1 cellular context compared by ENCODE assay signal in the genomic region with DNA sequence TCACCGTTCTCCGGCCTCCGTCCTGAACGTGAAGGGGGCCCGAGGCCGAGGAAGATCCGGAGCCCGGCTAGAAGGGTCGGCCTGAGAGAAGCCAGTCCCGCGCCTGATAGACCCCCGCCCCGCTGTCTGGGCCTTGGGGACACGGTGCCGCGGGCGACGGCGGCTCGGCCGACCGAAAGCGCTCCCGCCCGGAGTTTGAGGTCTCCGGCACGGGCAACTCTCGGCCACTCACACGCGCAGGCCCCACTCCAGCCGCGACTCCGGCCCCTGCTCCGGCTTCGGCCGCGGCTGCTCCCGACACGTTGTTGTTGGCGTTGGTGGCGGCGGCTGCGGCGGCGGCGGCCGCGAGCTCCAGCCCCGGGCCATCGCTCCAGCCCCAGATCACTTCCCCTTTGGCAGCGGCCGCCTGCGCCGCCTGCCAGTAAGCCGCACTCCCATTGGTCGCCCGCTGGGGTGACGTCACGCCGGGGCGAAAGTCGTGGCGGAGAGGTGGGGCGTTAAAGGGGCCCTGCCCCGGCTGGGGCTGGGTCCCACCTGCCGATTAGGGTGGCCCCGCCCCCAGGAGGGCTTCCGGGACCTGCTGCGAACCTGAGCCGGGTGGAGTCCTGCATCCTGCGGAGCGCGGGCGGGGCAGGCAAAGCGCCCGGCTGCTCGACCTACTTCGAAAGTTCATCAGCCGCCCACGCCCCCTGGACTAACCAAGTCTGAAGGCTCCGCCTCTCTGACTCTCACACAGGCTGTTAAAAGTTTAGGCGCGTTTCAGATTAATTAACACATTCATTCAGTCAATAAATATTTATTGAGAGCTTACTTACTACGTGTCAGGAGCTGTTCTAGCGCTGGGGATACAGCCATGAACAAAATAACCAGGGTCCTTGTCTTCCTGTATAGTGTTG.
TF ChIP-seq lines count a peak whose summit lies in the region.

A gene with protein sequence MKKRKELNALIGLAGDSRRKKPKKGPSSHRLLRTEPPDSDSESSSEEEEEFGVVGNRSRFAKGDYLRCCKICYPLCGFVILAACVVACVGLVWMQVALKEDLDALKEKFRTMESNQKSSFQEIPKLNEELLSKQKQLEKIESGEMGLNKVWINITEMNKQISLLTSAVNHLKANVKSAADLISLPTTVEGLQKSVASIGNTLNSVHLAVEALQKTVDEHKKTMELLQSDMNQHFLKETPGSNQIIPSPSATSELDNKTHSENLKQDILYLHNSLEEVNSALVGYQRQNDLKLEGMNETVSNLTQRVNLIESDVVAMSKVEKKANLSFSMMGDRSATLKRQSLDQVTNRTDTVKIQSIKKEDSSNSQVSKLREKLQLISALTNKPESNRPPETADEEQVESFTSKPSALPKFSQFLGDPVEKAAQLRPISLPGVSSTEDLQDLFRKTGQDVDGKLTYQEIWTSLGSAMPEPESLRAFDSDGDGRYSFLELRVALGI (minus strand): TSS at position 388 of the 896 bp plus-strand sequence. CDS start 1,027 bp downstream, outside the sequence.

TF ChIP-seq in GM12878, 131 proteins besides CTCF, POLR2A, EP300 and RAD21 (continued from another document and continues in another):
- TF ChIP-seq, protein P1, sequence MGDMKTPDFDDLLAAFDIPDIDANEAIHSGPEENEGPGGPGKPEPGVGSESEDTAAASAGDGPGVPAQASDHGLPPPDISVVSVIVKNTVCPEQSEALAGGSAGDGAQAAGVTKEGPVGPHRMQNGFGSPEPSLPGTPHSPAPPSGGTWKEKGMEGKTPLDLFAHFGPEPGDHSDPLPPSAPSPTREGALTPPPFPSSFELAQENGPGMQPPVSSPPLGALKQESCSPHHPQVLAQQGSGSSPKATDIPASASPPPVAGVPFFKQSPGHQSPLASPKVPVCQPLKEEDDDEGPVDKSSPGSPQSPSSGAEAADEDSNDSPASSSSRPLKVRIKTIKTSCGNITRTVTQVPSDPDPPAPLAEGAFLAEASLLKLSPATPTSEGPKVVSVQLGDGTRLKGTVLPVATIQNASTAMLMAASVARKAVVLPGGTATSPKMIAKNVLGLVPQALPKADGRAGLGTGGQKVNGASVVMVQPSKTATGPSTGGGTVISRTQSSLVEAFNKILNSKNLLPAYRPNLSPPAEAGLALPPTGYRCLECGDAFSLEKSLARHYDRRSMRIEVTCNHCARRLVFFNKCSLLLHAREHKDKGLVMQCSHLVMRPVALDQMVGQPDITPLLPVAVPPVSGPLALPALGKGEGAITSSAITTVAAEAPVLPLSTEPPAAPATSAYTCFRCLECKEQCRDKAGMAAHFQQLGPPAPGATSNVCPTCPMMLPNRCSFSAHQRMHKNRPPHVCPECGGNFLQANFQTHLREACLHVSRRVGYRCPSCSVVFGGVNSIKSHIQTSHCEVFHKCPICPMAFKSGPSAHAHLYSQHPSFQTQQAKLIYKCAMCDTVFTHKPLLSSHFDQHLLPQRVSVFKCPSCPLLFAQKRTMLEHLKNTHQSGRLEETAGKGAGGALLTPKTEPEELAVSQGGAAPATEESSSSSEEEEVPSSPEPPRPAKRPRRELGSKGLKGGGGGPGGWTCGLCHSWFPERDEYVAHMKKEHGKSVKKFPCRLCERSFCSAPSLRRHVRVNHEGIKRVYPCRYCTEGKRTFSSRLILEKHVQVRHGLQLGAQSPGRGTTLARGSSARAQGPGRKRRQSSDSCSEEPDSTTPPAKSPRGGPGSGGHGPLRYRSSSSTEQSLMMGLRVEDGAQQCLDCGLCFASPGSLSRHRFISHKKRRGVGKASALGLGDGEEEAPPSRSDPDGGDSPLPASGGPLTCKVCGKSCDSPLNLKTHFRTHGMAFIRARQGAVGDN (IDR thresholded peaks at IDR 0.05), result 0 out of 2 replicates have a peak, but pooled peaks have one; percentile 20
- no peak for TF ChIP-seq MTA2 (IDR thresholded peaks at IDR 0.05; ENCODE audit: low read depth)
- TF ChIP-seq FOS (IDR thresholded peaks at IDR 0.05; ENCODE audit: borderline replicate concordance, extremely low read depth, insufficient read length), result peak; percentile 26
- no peak for TF ChIP-seq SMAD1 (IDR thresholded peaks at IDR 0.05; ENCODE audit: low read depth, partially characterized antibody)
- peak; percentile 95 for TF ChIP-seq SP1 (IDR thresholded peaks at IDR 0.05; ENCODE audit: low read depth, low read length)
- peak; percentile 42; the same call in 1 of the 2 replicates for TF ChIP-seq ZNF207 (IDR thresholded peaks at IDR 0.05; ENCODE audit: borderline replicate concordance)
- peak; percentile 95 for TF ChIP-seq GATAD2B (conservative IDR thresholded peaks at IDR 0.05; ENCODE audit: low read depth)
- 0 out of 2 replicates have a peak, but pooled peaks have one; percentile 64 for TF ChIP-seq RBBP5 (conservative IDR thresholded peaks at IDR 0.05)
- peak in 1 of 2 experiments; percentile 94; a peak in 2 of 3 replicates for TF ChIP-seq EGR1 (IDR thresholded peaks at IDR 0.05; ENCODE audit: borderline replicate concordance in 1 of 2, low read depth in 2 of 2, low read length in 2 of 2)
- peak; percentile 65 for TF ChIP-seq MXI1 (IDR thresholded peaks at IDR 0.05; ENCODE audit: low read depth, low read length)
- no peak for TF ChIP-seq MYB (IDR thresholded peaks at IDR 0.05; ENCODE audit: borderline replicate concordance, low read depth, low read length)
- TF ChIP-seq, protein P2, sequence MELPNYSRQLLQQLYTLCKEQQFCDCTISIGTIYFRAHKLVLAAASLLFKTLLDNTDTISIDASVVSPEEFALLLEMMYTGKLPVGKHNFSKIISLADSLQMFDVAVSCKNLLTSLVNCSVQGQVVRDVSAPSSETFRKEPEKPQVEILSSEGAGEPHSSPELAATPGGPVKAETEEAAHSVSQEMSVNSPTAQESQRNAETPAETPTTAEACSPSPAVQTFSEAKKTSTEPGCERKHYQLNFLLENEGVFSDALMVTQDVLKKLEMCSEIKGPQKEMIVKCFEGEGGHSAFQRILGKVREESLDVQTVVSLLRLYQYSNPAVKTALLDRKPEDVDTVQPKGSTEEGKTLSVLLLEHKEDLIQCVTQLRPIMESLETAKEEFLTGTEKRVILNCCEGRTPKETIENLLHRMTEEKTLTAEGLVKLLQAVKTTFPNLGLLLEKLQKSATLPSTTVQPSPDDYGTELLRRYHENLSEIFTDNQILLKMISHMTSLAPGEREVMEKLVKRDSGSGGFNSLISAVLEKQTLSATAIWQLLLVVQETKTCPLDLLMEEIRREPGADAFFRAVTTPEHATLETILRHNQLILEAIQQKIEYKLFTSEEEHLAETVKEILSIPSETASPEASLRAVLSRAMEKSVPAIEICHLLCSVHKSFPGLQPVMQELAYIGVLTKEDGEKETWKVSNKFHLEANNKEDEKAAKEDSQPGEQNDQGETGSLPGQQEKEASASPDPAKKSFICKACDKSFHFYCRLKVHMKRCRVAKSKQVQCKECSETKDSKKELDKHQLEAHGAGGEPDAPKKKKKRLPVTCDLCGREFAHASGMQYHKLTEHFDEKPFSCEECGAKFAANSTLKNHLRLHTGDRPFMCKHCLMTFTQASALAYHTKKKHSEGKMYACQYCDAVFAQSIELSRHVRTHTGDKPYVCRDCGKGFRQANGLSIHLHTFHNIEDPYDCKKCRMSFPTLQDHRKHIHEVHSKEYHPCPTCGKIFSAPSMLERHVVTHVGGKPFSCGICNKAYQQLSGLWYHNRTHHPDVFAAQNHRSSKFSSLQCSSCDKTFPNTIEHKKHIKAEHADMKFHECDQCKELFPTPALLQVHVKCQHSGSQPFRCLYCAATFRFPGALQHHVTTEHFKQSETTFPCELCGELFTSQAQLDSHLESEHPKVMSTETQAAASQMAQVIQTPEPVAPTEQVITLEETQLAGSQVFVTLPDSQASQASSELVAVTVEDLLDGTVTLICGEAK (IDR thresholded peaks at IDR 0.05; ENCODE audit: borderline replicate concordance), result peak; percentile 78; the same call in 1 of the 2 replicates
- TF ChIP-seq JUND (IDR thresholded peaks at IDR 0.05; ENCODE audit: low read depth, low read length), result peak; percentile 70; the same call in 1 of the 2 replicates
- TF ChIP-seq KLF5 (IDR thresholded peaks at IDR 0.05; ENCODE audit: partially characterized antibody), result peak; percentile 63
- no peak for TF ChIP-seq JUNB (IDR thresholded peaks at IDR 0.05)
- no peak for TF ChIP-seq STAT3 (IDR thresholded peaks at IDR 0.05; ENCODE audit: low read depth, low read length)
- peak; percentile 89 for TF ChIP-seq SPI1 (IDR thresholded peaks at IDR 0.05; ENCODE audit: borderline replicate concordance, insufficient read depth, low read depth, low read length)
- TF ChIP-seq SMAD5 (IDR thresholded peaks at IDR 0.05; ENCODE audit: low read depth), result 0 out of 2 replicates have a peak, but pooled peaks have one; percentile 39
- TF ChIP-seq YY1 (IDR thresholded peaks at IDR 0.05; ENCODE audit: low read depth, low read length), result peak; percentile 73
- TF ChIP-seq, protein P3, sequence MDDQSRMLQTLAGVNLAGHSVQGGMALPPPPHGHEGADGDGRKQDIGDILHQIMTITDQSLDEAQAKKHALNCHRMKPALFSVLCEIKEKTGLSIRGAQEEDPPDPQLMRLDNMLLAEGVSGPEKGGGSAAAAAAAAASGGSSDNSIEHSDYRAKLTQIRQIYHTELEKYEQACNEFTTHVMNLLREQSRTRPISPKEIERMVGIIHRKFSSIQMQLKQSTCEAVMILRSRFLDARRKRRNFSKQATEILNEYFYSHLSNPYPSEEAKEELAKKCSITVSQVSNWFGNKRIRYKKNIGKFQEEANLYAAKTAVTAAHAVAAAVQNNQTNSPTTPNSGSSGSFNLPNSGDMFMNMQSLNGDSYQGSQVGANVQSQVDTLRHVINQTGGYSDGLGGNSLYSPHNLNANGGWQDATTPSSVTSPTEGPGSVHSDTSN (IDR thresholded peaks at IDR 0.05; ENCODE audit: insufficient replicate concordance, low read depth, low read length), result no peak
- TF ChIP-seq ZBED1 (IDR thresholded peaks at IDR 0.05; ENCODE audit: borderline replicate concordance), result no peak
- no peak for TF ChIP-seq ZNF274 (IDR thresholded peaks at IDR 0.05; ENCODE audit: insufficient read depth, insufficient read length)
- TF ChIP-seq PAX5 (IDR thresholded peaks at IDR 0.05; ENCODE audit: borderline replicate concordance, low read depth, low read length), result 0 out of 2 replicates have a peak, but pooled peaks have one; percentile 17
- TF ChIP-seq CREM (IDR thresholded peaks at IDR 0.05; ENCODE audit: low read depth), result peak; percentile 96
- TF ChIP-seq LARP7 (IDR thresholded peaks at IDR 0.05), result peak; percentile 99
- TF ChIP-seq, protein P4, sequence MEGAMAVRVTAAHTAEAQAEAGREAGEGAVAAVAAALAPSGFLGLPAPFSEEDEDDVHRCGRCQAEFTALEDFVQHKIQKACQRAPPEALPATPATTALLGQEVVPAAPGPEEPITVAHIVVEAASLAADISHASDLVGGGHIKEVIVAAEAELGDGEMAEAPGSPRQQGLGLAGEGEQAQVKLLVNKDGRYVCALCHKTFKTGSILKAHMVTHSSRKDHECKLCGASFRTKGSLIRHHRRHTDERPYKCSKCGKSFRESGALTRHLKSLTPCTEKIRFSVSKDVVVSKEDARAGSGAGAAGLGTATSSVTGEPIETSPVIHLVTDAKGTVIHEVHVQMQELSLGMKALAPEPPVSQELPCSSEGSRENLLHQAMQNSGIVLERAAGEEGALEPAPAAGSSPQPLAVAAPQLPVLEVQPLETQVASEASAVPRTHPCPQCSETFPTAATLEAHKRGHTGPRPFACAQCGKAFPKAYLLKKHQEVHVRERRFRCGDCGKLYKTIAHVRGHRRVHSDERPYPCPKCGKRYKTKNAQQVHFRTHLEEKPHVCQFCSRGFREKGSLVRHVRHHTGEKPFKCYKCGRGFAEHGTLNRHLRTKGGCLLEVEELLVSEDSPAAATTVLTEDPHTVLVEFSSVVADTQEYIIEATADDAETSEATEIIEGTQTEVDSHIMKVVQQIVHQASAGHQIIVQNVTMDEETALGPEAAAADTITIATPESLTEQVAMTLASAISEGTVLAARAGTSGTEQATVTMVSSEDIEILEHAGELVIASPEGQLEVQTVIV (IDR thresholded peaks at IDR 0.05; ENCODE audit: borderline replicate concordance, partially characterized antibody), result peak; percentile 94
- TF ChIP-seq SRF (IDR thresholded peaks at IDR 0.05; ENCODE audit: low read depth in 2 of 2, low read length in 2 of 2), result 0 out of 4 replicates have a peak, but pooled peaks of 1 of the 2 experiments have one; percentile 51
- TF ChIP-seq GABPA (IDR thresholded peaks at IDR 0.05; ENCODE audit: low read depth), result peak; percentile 61; the same call in 1 of the 2 replicates
- peak; percentile 70; the same call in 1 of the 2 replicates for TF ChIP-seq RFX5 (IDR thresholded peaks at IDR 0.05; ENCODE audit: low read depth, low read length)
- peak; percentile 73 for TF ChIP-seq DPF2 (IDR thresholded peaks at IDR 0.05)
- 0 out of 2 replicates have a peak, but pooled peaks have one; percentile 18 for TF ChIP-seq RUNX3 (IDR thresholded peaks at IDR 0.05; ENCODE audit: low read length)
- peak in 1 of 2 experiments; percentile 86; a peak in 2 of 4 replicates for TF ChIP-seq BHLHE40 (IDR thresholded peaks at IDR 0.05; ENCODE audit: borderline replicate concordance in 1 of 2, low read depth in 2 of 2, low read length in 1 of 2)
- no peak for TF ChIP-seq ZZZ3 (IDR thresholded peaks at IDR 0.05; ENCODE audit: control insufficient read depth, insufficient read length, low read depth)
- TF ChIP-seq TCF3 (IDR thresholded peaks at IDR 0.05; ENCODE audit: borderline replicate concordance, insufficient read depth, low read depth, low read length), result 0 out of 2 replicates have a peak, but pooled peaks have one; percentile 28
- TF ChIP-seq PML (IDR thresholded peaks at IDR 0.05; ENCODE audit: low read length), result peak; percentile 68; the same call in 1 of the 2 replicates
- TF ChIP-seq RELA (IDR thresholded peaks at IDR 0.05; ENCODE audit: borderline replicate concordance, partially characterized antibody), result peak; percentile 64
- TF ChIP-seq HCFC1 (IDR thresholded peaks at IDR 0.05; ENCODE audit: low read length), result peak; percentile 61
- no peak for TF ChIP-seq HDAC6 (IDR thresholded peaks at IDR 0.05; ENCODE audit: unreplicated experiment)
- peak; percentile 95 for TF ChIP-seq ATF7 (IDR thresholded peaks at IDR 0.05; ENCODE audit: low read depth)
- TF ChIP-seq NR2F1 (conservative IDR thresholded peaks at IDR 0.05), result peak; percentile 90
- TF ChIP-seq, protein P5, sequence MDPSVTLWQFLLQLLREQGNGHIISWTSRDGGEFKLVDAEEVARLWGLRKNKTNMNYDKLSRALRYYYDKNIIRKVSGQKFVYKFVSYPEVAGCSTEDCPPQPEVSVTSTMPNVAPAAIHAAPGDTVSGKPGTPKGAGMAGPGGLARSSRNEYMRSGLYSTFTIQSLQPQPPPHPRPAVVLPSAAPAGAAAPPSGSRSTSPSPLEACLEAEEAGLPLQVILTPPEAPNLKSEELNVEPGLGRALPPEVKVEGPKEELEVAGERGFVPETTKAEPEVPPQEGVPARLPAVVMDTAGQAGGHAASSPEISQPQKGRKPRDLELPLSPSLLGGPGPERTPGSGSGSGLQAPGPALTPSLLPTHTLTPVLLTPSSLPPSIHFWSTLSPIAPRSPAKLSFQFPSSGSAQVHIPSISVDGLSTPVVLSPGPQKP (IDR thresholded peaks at IDR 0.05; ENCODE audit: low read depth, low read length), result peak; percentile 57; the same call in 1 of the 2 replicates
- peak; percentile 60; the same call in 1 of the 2 replicates for TF ChIP-seq HDGF (IDR thresholded peaks at IDR 0.05)
- no peak for TF ChIP-seq EED (IDR thresholded peaks at IDR 0.05; ENCODE audit: low read depth)
- TF ChIP-seq, protein P6, sequence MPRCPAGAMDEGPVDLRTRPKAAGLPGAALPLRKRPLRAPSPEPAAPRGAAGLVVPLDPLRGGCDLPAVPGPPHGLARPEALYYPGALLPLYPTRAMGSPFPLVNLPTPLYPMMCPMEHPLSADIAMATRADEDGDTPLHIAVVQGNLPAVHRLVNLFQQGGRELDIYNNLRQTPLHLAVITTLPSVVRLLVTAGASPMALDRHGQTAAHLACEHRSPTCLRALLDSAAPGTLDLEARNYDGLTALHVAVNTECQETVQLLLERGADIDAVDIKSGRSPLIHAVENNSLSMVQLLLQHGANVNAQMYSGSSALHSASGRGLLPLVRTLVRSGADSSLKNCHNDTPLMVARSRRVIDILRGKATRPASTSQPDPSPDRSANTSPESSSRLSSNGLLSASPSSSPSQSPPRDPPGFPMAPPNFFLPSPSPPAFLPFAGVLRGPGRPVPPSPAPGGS (IDR thresholded peaks at IDR 0.05; ENCODE audit: borderline replicate concordance, insufficient read depth, low read depth, low read length, poor library complexity, severe bottlenecking), result no peak
